Comparison of ENCODE assay signal across 23 cellular contexts in the genomic region with DNA sequence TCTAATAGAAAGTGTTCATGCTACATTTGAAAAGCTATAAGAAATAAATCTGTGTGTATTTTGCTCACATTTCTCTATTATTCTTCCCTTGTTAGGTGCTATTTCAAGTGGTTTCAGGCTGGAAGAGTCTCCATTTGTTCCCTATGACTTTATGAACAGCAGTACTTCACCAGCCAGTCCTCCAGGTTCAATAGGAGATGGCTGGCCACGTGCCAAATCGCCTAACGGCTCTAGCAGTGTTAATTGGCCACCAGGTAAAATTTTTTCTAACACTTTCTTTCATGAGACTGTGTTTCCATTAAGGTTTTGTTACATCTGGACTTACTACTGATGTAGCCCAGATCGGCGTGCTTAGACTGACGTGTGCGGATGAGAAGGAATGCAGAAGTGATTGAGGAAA. TPM values are rescaled to one million over a fixed set of nuclear protein-coding genes. Genes with fewer than 3 reads are reported as not detected.
DNase-seq lines count a peak whose midpoint lies in the region; ATAC-seq, FAIRE-seq and TF ChIP-seq lines count a peak whose summit lies in the region.
"Had no signal": no experiment of that assay in that cellular context is flagged by ENCODE, and none has a peak within 500 bp of the region (broad histone marks: within the 10 kb centered on the region; RNA-seq: fewer than 3 reads in every experiment).

No MANE protein-coding gene starts in this region.

- intact Hi-C loops in HepG2 (cut with micrococcal nuclease; ENCODE audit: unreplicated experiment) (no loop called here), right lobe of liver (cut with DNase I) (no loop called here), sigmoid colon (cut with DNase I) (no loop called here)

- ATAC-seq in HepG2 (no peak), right lobe of liver (no peak)
- ATAC-seq: CD8-positive, alpha-beta T cell had no signal

- peaks cover 21% of the 10 kb centered on the region for H3K36me3 Mint-ChIP-seq in neural crest cell (ENCODE audit: low read depth)

- peak overlapping the region; percentile 14 for H3K27ac Mint-ChIP-seq in neural crest cell (ENCODE audit: unreplicated experiment)
- H3K27ac Mint-ChIP-seq: CD8-positive, alpha-beta T cell; H9 had no signal

- TF ChIP-seq EP300 in HepG2 (IDR thresholded peaks at IDR 0.05; ENCODE audit: low read depth in 2 of 2, low read length in 2 of 2) (no peak), HepG2 (CRISPR knock-in tag; IDR thresholded peaks at IDR 0.05; ENCODE audit: borderline replicate concordance) (no peak), sigmoid colon (IDR thresholded peaks at IDR 0.05) (no peak)

- H3K4me2 ChIP-seq in HepG2 (ENCODE audit: low read depth, low read length), result no peak overlapping the region
- H3K4me2 ChIP-seq: BLaER1 treated with 17β-estradiol and CSF1 and Interleukin-3, amounts not matched to agents 10 nM and 100 nM had no signal

- H3K27me3 Mint-ChIP-seq in neural crest cell (ENCODE audit: low read depth), result no peaks in the 10 kb centered on the region

- no peak for DNase-seq in HepG2 (ENCODE audit: low spot score)
- DNase-seq in right lobe of liver, result no peak
- peak; percentile 76 for DNase-seq in NCI-H1105 treated with DMSO at 0.1 percent for 48 hours (lab: John Stamatoyannopoulos, UW)
- DNase-seq in NCI-H69 (lab: John Stamatoyannopoulos, UW), result peak; percentile 25
- no peak for DNase-seq in neural crest cell (ENCODE audit: low read depth, low spot score)
- DNase-seq in SW 1271 (lab: John Stamatoyannopoulos, UW), result no peak
- no peak for DNase-seq in DMS 273 (lab: John Stamatoyannopoulos, UW; ENCODE audit: unreplicated experiment)
- DNase-seq in sigmoid colon, result no peak
- DNase-seq: CD8-positive, alpha-beta T cell; DND-41; H9; Karpas-422; NCI-H1048; NCI-H187; NCI-H226; NCI-H526; NK-92 treated with Interleukin-12 subunit alpha and Interleukin-12 subunit beta, amount 100 ng/mL, for 24 hours; Peyer's patch had no signal

- no peaks in the 10 kb centered on the region for H3K9me3 Mint-ChIP-seq in neural crest cell
- H3K9me3 Mint-ChIP-seq: CD8-positive, alpha-beta T cell; H9 had no signal

- 98% methylated on average over 7 of the region's 7 CpGs for WGBS in HepG2 (ENCODE audit: low lambda C conversion rate)
- 74% methylated on average over 7 of the region's 7 CpGs for WGBS in right lobe of liver (ENCODE audit: insufficient coverage, low coverage, low lambda C conversion rate, missing lambda C conversion rate)
- 89 to 93% methylated on average over 7 of the region's 7 CpGs for WGBS in sigmoid colon, 2 donors

- BruUV-seq in HepG2 (replicated peaks; lab: Mats Ljungman, UMichigan), result no TSS peak

- no peak overlapping the region for H2AFZ ChIP-seq in HepG2 (ENCODE audit: low read length)

- H3K9ac ChIP-seq in HepG2 (ENCODE audit: insufficient read depth, low read depth, low read length), result no peak overlapping the region
- H3K9ac ChIP-seq: BLaER1 treated with 17β-estradiol and CSF1 and Interleukin-3, amounts not matched to agents 10 nM and 100 nM had no signal

- no peaks in the 10 kb centered on the region for H3K27me3 ChIP-seq in HepG2 (ENCODE audit: control insufficient read depth in 1 of 2, insufficient read depth in 2 of 2, low read length in 2 of 2)
- H3K27me3 ChIP-seq in right lobe of liver, result no peaks in the 10 kb centered on the region
- H3K27me3 ChIP-seq in sigmoid colon, result no peaks in the 10 kb centered on the region
- H3K27me3 ChIP-seq: BLaER1 treated with 17β-estradiol and CSF1 and Interleukin-3, amounts not matched to agents 10 nM and 100 nM; Peyer's patch had no signal

- FAIRE-seq in HepG2 (lab: Jason Lieb, UNC), result no peak
- FAIRE-seq: D721Med had no signal

- no peaks in the 10 kb centered on the region for H3K4me1 Mint-ChIP-seq in neural crest cell
- H3K4me1 Mint-ChIP-seq: H9 had no signal

- H3K4me3 ChIP-seq in HepG2 (replicated peaks in 1 of 3; ENCODE audit: insufficient read depth in 1 of 3, low read depth in 2 of 3, low read length in 3 of 3) (no peak overlapping the region), right lobe of liver (no peak overlapping the region), sigmoid colon (no peak overlapping the region)
- H3K4me3 ChIP-seq: BLaER1 treated with 17β-estradiol and CSF1 and Interleukin-3, amounts not matched to agents 10 nM and 100 nM; Peyer's patch had no signal

- no peak overlapping the region for H3K27ac ChIP-seq in HepG2 (ENCODE audit: extremely low read length, insufficient read depth, low read length)
- no peak overlapping the region for H3K27ac ChIP-seq in right lobe of liver
- H3K27ac ChIP-seq in sigmoid colon, result no peak overlapping the region
- H3K27ac ChIP-seq: BLaER1 treated with 17β-estradiol and CSF1 and Interleukin-3, amounts not matched to agents 10 nM and 100 nM; Peyer's patch had no signal

- TF ChIP-seq CTCF in HepG2 (CRISPR knock-in tag; IDR thresholded peaks at IDR 0.05) (no peak), right lobe of liver (IDR thresholded peaks at IDR 0.05) (no peak), neural crest cell (conservative IDR thresholded peaks at IDR 0.05) (no peak), sigmoid colon (IDR thresholded peaks at IDR 0.05) (no peak)

- no peaks in the 10 kb centered on the region for H3K79me2 ChIP-seq in HepG2 (ENCODE audit: insufficient read depth, low read length)

- H3K4me1 ChIP-seq in HepG2 (ENCODE audit: insufficient read depth, low read length) (no peaks in the 10 kb centered on the region), right lobe of liver (peaks cover 0 to 12% (median 1%) of the 10 kb centered on the region in 4 donors), sigmoid colon (peaks cover 0 to 33% (median 22%) of the 10 kb centered on the region in 4 donors)
- H3K4me1 ChIP-seq: Peyer's patch had no signal

- in situ Hi-C loops in HepG2 (cut with HindIII; ENCODE audit: extremely low pct_ligation_motif_present, low pct_unique_long_range_greater_than_20kb), result no loop called here

- H3K36me3 ChIP-seq in HepG2 (replicated peaks in 1 of 2; ENCODE audit: control insufficient read depth in 1 of 2, insufficient read depth in 2 of 2, low read length in 2 of 2) (peaks cover 47 to 94% of the 10 kb centered on the region in 2 experiments), right lobe of liver (peaks cover 2 to 88% (median 42%) of the 10 kb centered on the region in 4 donors), sigmoid colon (peaks cover 51 to 96% (median 63%) of the 10 kb centered on the region in 4 donors)

- TF ChIP-seq RAD21 in HepG2 (CRISPR knock-in tag; IDR thresholded peaks at IDR 0.05), result no peak

- H3K9me3 ChIP-seq in HepG2 (ENCODE audit: low read length) (no peaks in the 10 kb centered on the region), right lobe of liver (no peaks in the 10 kb centered on the region), sigmoid colon (no peaks in the 10 kb centered on the region)
- H3K9me3 ChIP-seq: BLaER1 treated with 17β-estradiol and CSF1 and Interleukin-3, amounts not matched to agents 10 nM and 100 nM; Peyer's patch had no signal

- TF ChIP-seq POLR2A in HepG2 (IDR thresholded peaks at IDR 0.05; ENCODE audit: insufficient read depth in 1 of 2, low read depth in 2 of 2, low read length in 2 of 2), result no peak
- TF ChIP-seq POLR2A in right lobe of liver (IDR thresholded peaks at IDR 0.05), result no peak
- no peak for TF ChIP-seq POLR2A in sigmoid colon (IDR thresholded peaks at IDR 0.05)

- CTCF ChIA-PET in HepG2 (lab: Yijun Ruan, JAX; ENCODE audit: low intra/inter-chr PET ratio, low total read pairs), result no interaction called here

- H4K20me1 ChIP-seq in HepG2 (ENCODE audit: insufficient read depth, low read length), result no peaks in the 10 kb centered on the region

- no peak overlapping the region for H3K4me3 Mint-ChIP-seq in neural crest cell
- H3K4me3 Mint-ChIP-seq: CD8-positive, alpha-beta T cell; H9 had no signal

- POLR2A ChIA-PET in HepG2 (lab: Yijun Ruan, JAX), result no interaction called here

TF ChIP-seq in HepG2, 621 proteins besides CTCF, POLR2A, EP300 and RAD21:
- TF ChIP-seq CBX5 (CRISPR knock-in tag; IDR thresholded peaks at IDR 0.05; ENCODE audit: borderline replicate concordance) (no peak), RBM22 (optimal IDR thresholded peaks at IDR 0.05; ENCODE audit: low read length) (peak; percentile 64)

RNA-seq across cellular contexts. Expression of gene SLC5A11, which starts 30.7 kb away (rescaled TPM):
- total RNA-seq in HepG2 (2016; rRNA removed; fragmentation: Illumina TruSeq; extraction: Trizol), result 1.7 and 3.3 TPM in 2 replicates
- 0.44 and 1.0 TPM in 2 replicates for total RNA-seq in HepG2 (2016; cell fraction: cytosol; rRNA removed; fragmentation: Illumina TruSeq; extraction: Trizol; ENCODE audit: low read depth)
- total RNA-seq in HepG2 (2016; cell fraction: insoluble cytoplasmic fraction; rRNA removed; fragmentation: Illumina TruSeq; extraction: Trizol), result 1.3 and 3.5 TPM in 2 replicates
- total RNA-seq in HepG2 (2016; cell fraction: membrane; rRNA removed; fragmentation: Illumina TruSeq; extraction: Trizol), result 0.86 and 0.93 TPM in 2 replicates
- 4.1 and 5.6 TPM in 2 replicates for total RNA-seq in HepG2 (2016; cell fraction: nucleus; rRNA removed; fragmentation: Illumina TruSeq; extraction: Trizol)
- 1.2 and 1.7 TPM in 2 replicates for polyA plus RNA-seq in HepG2 (2011; rRNA removed)
- 0.36 and 0.38 TPM in 2 replicates for polyA plus RNA-seq in HepG2 (2011; cell fraction: cytosol; rRNA removed)
- 4.5 and 4.8 TPM in 2 replicates for polyA plus RNA-seq in HepG2 (2011; cell fraction: nucleus; rRNA removed)
- polyA plus RNA-seq in HepG2 (2012), result 0.80 and 1.3 TPM in 2 replicates
- 0.45 and 0.52 TPM in 2 replicates for polyA plus RNA-seq in HepG2 (2016; cell fraction: cytosol; fragmentation: Illumina TruSeq; extraction: Trizol; ENCODE audit: low read depth)
- 1.1 and 1.2 TPM in 2 replicates for polyA plus RNA-seq in HepG2 (2016; cell fraction: insoluble cytoplasmic fraction; fragmentation: Illumina TruSeq; extraction: Trizol; ENCODE audit: low read depth)
- polyA plus RNA-seq in HepG2 (2016; cell fraction: membrane; fragmentation: Illumina TruSeq; extraction: Trizol; ENCODE audit: low read depth), result 1.1 and 1.3 TPM in 2 replicates
- polyA plus RNA-seq in HepG2 (2016; cell fraction: nucleus; fragmentation: Illumina TruSeq; extraction: Trizol; ENCODE audit: insufficient read depth, low read depth), result 5.5 and 5.7 TPM in 2 replicates
- 0.77 and 1.0 TPM in 2 replicates for polyA minus RNA-seq in HepG2 (2011; rRNA and poly(A)+ RNA removed; ENCODE audit: low replicate concordance)
- polyA minus RNA-seq in HepG2 (2011; cell fraction: cytosol; rRNA and poly(A)+ RNA removed), result 0.49 TPM in 1 of 2 replicates, not detected in the other
- polyA minus RNA-seq in HepG2 (2011; cell fraction: nucleus; rRNA and poly(A)+ RNA removed), result 2.5 and 3.5 TPM in 2 replicates
- 1 to 10 TPM in 4 of 6 experiments, under 1 TPM in 2; 0.43 to 1.6 (median 1.2) TPM for total RNA-seq in right lobe of liver
- total RNA-seq in neural crest cell, result not detected in 2 replicates
- under 1 TPM in 1 of 4 donors, not detected in 3; 0.14 TPM for total RNA-seq in sigmoid colon
- 1 to 10 TPM in 1 of 3 donors, under 1 TPM in 1, not detected in 1; 0.19 to 1.2 TPM for polyA plus RNA-seq in sigmoid colon
- total RNA-seq: G401, MCF 10A, SK-MEL-5 had no signal

Comparison
In these comparisons a context has a peak if more than half of its experiments do, and no peak if none do; other contexts are left out.
1. DNase-seq: peak in NCI-H1105 treated with DMSO at 0.1 percent for 48 hours (single experiment) and NCI-H69 (single experiment); none in HepG2 (single experiment), right lobe of liver (0 of 3), neural crest cell (single experiment), SW 1271 (0 of 2), DMS 273 (single experiment) and sigmoid colon (single experiment).